18 cellular contexts compared by ENCODE assay signal in the genomic region with DNA sequence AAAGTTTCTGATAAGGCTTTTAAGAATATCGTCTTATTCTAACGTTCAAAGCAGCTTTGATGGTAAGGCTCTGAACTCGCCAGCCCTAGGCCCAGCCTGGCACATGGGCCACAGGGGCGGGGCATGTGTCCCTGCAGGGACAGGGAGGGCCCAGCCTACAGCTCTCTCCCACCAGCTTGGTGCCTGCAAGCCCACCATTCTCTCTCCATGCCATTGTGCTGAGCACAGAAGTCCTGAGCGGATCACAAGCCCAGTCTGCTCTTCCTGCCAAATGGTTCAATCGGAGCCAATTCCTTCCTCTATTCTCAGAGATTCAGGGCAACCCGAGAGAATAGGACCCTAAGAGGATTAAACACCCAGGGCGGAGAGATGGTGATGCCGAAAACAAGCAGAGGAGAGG. TPM values are rescaled to one million over a fixed set of nuclear protein-coding genes. Genes with fewer than 3 reads are reported as not detected.
DNase-seq lines count a peak whose midpoint lies in the region; TF ChIP-seq lines count a peak whose summit lies in the region.
"Had no signal": no experiment of that assay in that cellular context is flagged by ENCODE, and none has a peak within 500 bp of the region (broad histone marks: within the 10 kb centered on the region; RNA-seq: fewer than 3 reads in every experiment).

No MANE protein-coding gene starts in this region.

- H2AFZ ChIP-seq in neuronal stem cell (ENCODE audit: low read length) (peak overlapping the region; percentile 50), H9 (ENCODE audit: low read length) (no peak overlapping the region)
- H2AFZ ChIP-seq: PC-9 had no signal

- H3K4me2 ChIP-seq in neuronal stem cell (ENCODE audit: insufficient read depth, low read length, poor library complexity, severe bottlenecking) (peak overlapping the region; percentile 19), H9 (ENCODE audit: insufficient read depth, insufficient read length, low read length) (no peak overlapping the region)
- H3K4me2 ChIP-seq: A549, PC-9 had no signal

- no peak overlapping the region for H3K9ac ChIP-seq in neuronal stem cell (ENCODE audit: low read depth, low read length, poor library complexity)
- H3K9ac ChIP-seq in H9 (ENCODE audit: extremely low read depth, insufficient read length, low read length), result no peak overlapping the region

- no peaks in the 10 kb centered on the region for H3K79me2 ChIP-seq in H9 (ENCODE audit: insufficient read depth, low read length)

- no peak overlapping the region for H4K5ac ChIP-seq in H9 (ENCODE audit: insufficient read length, low read depth, low read length)

- H3K9me3 Mint-ChIP-seq in H9, result no peaks in the 10 kb centered on the region
- H3K9me3 Mint-ChIP-seq in CD14-positive monocyte, result peaks cover 0 to 2% (median 0%) of the 10 kb centered on the region in 7 donors

- H3K4me3 ChIP-seq in right atrium auricular region (no peak overlapping the region), neuronal stem cell (ENCODE audit: low read length in 2 of 2) (no peak overlapping the region)
- H3K4me3 ChIP-seq: A549, PC-9 had no signal

- H3K36me3 Mint-ChIP-seq in H9 (ENCODE audit: insufficient read depth in 1 of 3, low read depth in 3 of 3), result no peaks in the 10 kb centered on the region; a peak in 1 of 7 replicates
- no peaks in the 10 kb centered on the region for H3K36me3 Mint-ChIP-seq in CD14-positive monocyte
- H3K36me3 Mint-ChIP-seq: activated naive CD8-positive, alpha-beta T cell had no signal

- peak; percentile 76 for DNase-seq in Ammon's horn (ENCODE audit: low spot score)
- DNase-seq in right atrium auricular region (ENCODE audit: low spot score), result no peak
- peak; percentile 65 for DNase-seq in neuronal stem cell (ENCODE audit: low spot score)
- DNase-seq in HEK293T (ENCODE audit: extremely low spot score), result no peak
- no peak for DNase-seq in H9
- DNase-seq in CD14-positive monocyte (ENCODE audit: low spot score), result no peak
- no peak for DNase-seq in ureter (ENCODE audit: low spot score)
- DNase-seq: activated CD8-positive, alpha-beta memory T cell treated with anti-CD3 and anti-CD28 coated beads for 24 hours; DMS 273 treated with DMSO at 0.1 percent for 48 hours; NCI-H1417; NCI-H2171; NCI-H748 treated with DMSO at 0.1 percent for 48 hours; PC-9; stimulated activated CD4-positive, alpha-beta T cell treated with anti-CD3 and anti-CD28 coated beads, Interleukin-4, amount 100 ng/mL, for 24 hours; T-helper 9 cell had no signal

- no peak overlapping the region for H2BK12ac ChIP-seq in neuronal stem cell (ENCODE audit: low read length)
- no peak overlapping the region for H2BK12ac ChIP-seq in H9 (ENCODE audit: insufficient read length, low read depth, low read length)

- peak overlapping the region; percentile 87 for H3K18ac ChIP-seq in neuronal stem cell (ENCODE audit: low read length)
- H3K18ac ChIP-seq in H9 (ENCODE audit: insufficient read length, low read depth, low read length), result no peak overlapping the region

- H3K36me3 ChIP-seq in right atrium auricular region (no peaks in the 10 kb centered on the region), neuronal stem cell (replicated peaks in 1 of 2; ENCODE audit: control insufficient read depth in 2 of 2, insufficient read depth in 2 of 2, low read length in 2 of 2) (no peaks in the 10 kb centered on the region)

- no peak overlapping the region for H3K14ac ChIP-seq in neuronal stem cell (ENCODE audit: low read length)
- H3K14ac ChIP-seq in H9 (ENCODE audit: insufficient read depth, low read length), result no peak overlapping the region

- no peak for TF ChIP-seq CTCF in right atrium auricular region (IDR thresholded peaks at IDR 0.05)
- no peak for TF ChIP-seq CTCF in H9 (conservative IDR thresholded peaks at IDR 0.05)
- TF ChIP-seq CTCF in CD14-positive monocyte (IDR thresholded peaks at IDR 0.05), result no peak

- peaks cover 36 to 38% of the 10 kb centered on the region in 2 experiments for H3K4me1 Mint-ChIP-seq in H9
- H3K4me1 Mint-ChIP-seq in CD14-positive monocyte, result peaks cover 27% of the 10 kb centered on the region

- peaks cover 7% of the 10 kb centered on the region for H3K27me3 Mint-ChIP-seq in H9 (ENCODE audit: low read depth)
- peaks cover 2 to 4% (median 4%) of the 10 kb centered on the region in 3 donors for H3K27me3 Mint-ChIP-seq in CD14-positive monocyte (ENCODE audit: low read depth in 3 of 3)

- intact Hi-C loops in CD14-positive monocyte (cut with micrococcal nuclease), result loop anchor here (5.0 to 10.0 kb wide), 3 partner anchors 37 to 111 kb away; no protein-coding TSS in a partner anchor

- no peak overlapping the region for H3K56ac ChIP-seq in H9 (ENCODE audit: insufficient read length, low read depth, low read length)

- H3K4ac ChIP-seq in neuronal stem cell (ENCODE audit: low read length) (no peak overlapping the region), H9 (ENCODE audit: low read depth, low read length) (no peak overlapping the region)

- H2BK120ac ChIP-seq in neuronal stem cell (ENCODE audit: low read depth, low read length) (no peak overlapping the region), H9 (ENCODE audit: low read depth, low read length, poor library complexity, severe bottlenecking) (no peak overlapping the region)

- H3K23me2 ChIP-seq in H9 (ENCODE audit: insufficient read length, low read depth, low read length, poor library complexity, severe bottlenecking), result no peaks in the 10 kb centered on the region

- peak overlapping the region; percentile 50 for H3K27ac ChIP-seq in cingulate gyrus (ENCODE audit: low read depth, low read length)
- peak overlapping the region; percentile 26 to 57 for H3K27ac ChIP-seq in right atrium auricular region
- H3K27ac ChIP-seq in neuronal stem cell (replicated peaks; ENCODE audit: low read length), result peak overlapping the region; percentile 78
- H3K27ac ChIP-seq in H9 (ENCODE audit: insufficient read length, low read depth, low read length), result no peak overlapping the region
- H3K27ac ChIP-seq: A549, PC-9 had no signal

- H3K79me1 ChIP-seq in neuronal stem cell (ENCODE audit: low read depth, low read length) (no peaks in the 10 kb centered on the region), H9 (ENCODE audit: insufficient read depth, low read depth, low read length, poor library complexity, severe bottlenecking) (no peaks in the 10 kb centered on the region)

- H3K4me3 Mint-ChIP-seq in H9 (no peak overlapping the region), CD14-positive monocyte (no peak overlapping the region)
- H3K4me3 Mint-ChIP-seq: activated naive CD8-positive, alpha-beta T cell had no signal

- H2BK5ac ChIP-seq in neuronal stem cell (ENCODE audit: low read length), result no peak overlapping the region
- no peak overlapping the region for H2BK5ac ChIP-seq in H9 (ENCODE audit: insufficient read length, low read length)

- peaks cover 0 to 18% of the 10 kb centered on the region in 2 donors for H3K4me1 ChIP-seq in right atrium auricular region
- H3K4me1 ChIP-seq in neuronal stem cell (ENCODE audit: control insufficient read depth in 2 of 2, insufficient read depth in 1 of 2, low read depth in 1 of 2, low read length in 2 of 2), result peaks cover 29 to 37% of the 10 kb centered on the region in 2 donors
- H3K4me1 ChIP-seq in H9 (ENCODE audit: insufficient read depth, low read length), result peaks cover 4% of the 10 kb centered on the region; the same call in 1 of the 2 replicates
- H3K4me1 ChIP-seq: A549 had no signal

- H2AK5ac ChIP-seq in neuronal stem cell (ENCODE audit: low read depth, low read length), result no peak overlapping the region
- H2AK5ac ChIP-seq in H9 (ENCODE audit: insufficient read length, low read length), result no peak overlapping the region

- POLR2A ChIA-PET in HEK293T (lab: Yijun Ruan, JAX), result interaction anchor here (0.7 kb wide), 1 partner anchor 31 kb away, joined by 3 read pairs; no protein-coding TSS in a partner anchor

- H3K27me3 ChIP-seq in right atrium auricular region (no peaks in the 10 kb centered on the region), neuronal stem cell (ENCODE audit: control insufficient read depth in 3 of 3, insufficient read depth in 3 of 3, low read depth in 1 of 3, low read length in 3 of 3) (no peaks in the 10 kb centered on the region), H9 (ENCODE audit: insufficient read depth, low read length) (no peaks in the 10 kb centered on the region)

- no peak overlapping the region for H4K91ac ChIP-seq in neuronal stem cell (ENCODE audit: low read depth, low read length, poor library complexity)
- no peak overlapping the region for H4K91ac ChIP-seq in H9 (ENCODE audit: insufficient read length, low read depth, low read length)

- H3K9me3 ChIP-seq in right atrium auricular region (no peaks in the 10 kb centered on the region), neuronal stem cell (replicated peaks in 1 of 2; ENCODE audit: control insufficient read depth in 2 of 2, insufficient read depth in 1 of 2, low read depth in 1 of 2, low read length in 2 of 2) (no peaks in the 10 kb centered on the region), H9 (ENCODE audit: control insufficient read depth, low read depth, low read length) (no peaks in the 10 kb centered on the region)
- H3K9me3 ChIP-seq: A549 had no signal

- H4K20me1 ChIP-seq in H9 (ENCODE audit: control insufficient read depth, insufficient read depth, insufficient read length), result no peaks in the 10 kb centered on the region

- H3K27ac Mint-ChIP-seq in H9 (no peak overlapping the region), CD14-positive monocyte (no peak overlapping the region)
- H3K27ac Mint-ChIP-seq: activated naive CD8-positive, alpha-beta T cell had no signal

- H3K23ac ChIP-seq in neuronal stem cell (ENCODE audit: low read depth, low read length, poor library complexity) (no peak overlapping the region), H9 (ENCODE audit: insufficient read length, low read depth, low read length) (no peak overlapping the region)

- CTCF ChIA-PET in HEK293T (lab: Yijun Ruan, JAX), result no interaction called here

- no peak overlapping the region for H2BK20ac ChIP-seq in H9 (ENCODE audit: low read depth, low read length, poor library complexity, severe bottlenecking)

- H4K8ac ChIP-seq in neuronal stem cell (ENCODE audit: low read depth, low read length) (no peak overlapping the region), H9 (replicated peaks; ENCODE audit: insufficient read length, low read depth, low read length) (no peak overlapping the region)

- H2BK15ac ChIP-seq in neuronal stem cell (ENCODE audit: low read length), result no peak overlapping the region
- no peak overlapping the region for H2BK15ac ChIP-seq in H9 (ENCODE audit: low read depth, low read length)

- no CpG with 5 or more reads among the region's 9 CpGs for WGBS in neuronal stem cell (ENCODE audit: extremely low coverage in 2 of 2, insufficient read length in 2 of 2, insufficient replicate concordance in 1 of 2), 2 donors
- WGBS in H9 (ENCODE audit: extremely low coverage, insufficient read length, low lambda C conversion rate), result no CpG with 5 or more reads among the region's 9 CpGs

- no peak overlapping the region for H3T11ph ChIP-seq in H9 (ENCODE audit: low read length)

TF ChIP-seq in HEK293T, 16 proteins besides CTCF, POLR2A, EP300 and RAD21 (continues in another document):
- no peak for TF ChIP-seq SP1 (IDR thresholded peaks at IDR 0.05)
- no peak for TF ChIP-seq FOXA1 (IDR thresholded peaks at IDR 0.05)
- TF ChIP-seq LEF1 (IDR thresholded peaks at IDR 0.05; ENCODE audit: borderline replicate concordance), result no peak
- TF ChIP-seq FOXK2 (IDR thresholded peaks at IDR 0.05), result no peak

RNA-seq across cellular contexts. Expression of a gene that starts 50.3 kb away (rescaled TPM):
- total RNA-seq in right atrium auricular region (10 to 100 TPM; 53.3 to 73.2 TPM), H9 (2021) (1.2 and 1.8 TPM in 2 replicates), ureter (98.4 TPM)
- polyA plus RNA-seq in neuronal stem cell (2013, experiment 1 of 2), result 1.3 TPM
- 1.3 TPM for polyA plus RNA-seq in neuronal stem cell (2013, experiment 2 of 2)
- polyA plus RNA-seq in CD14-positive monocyte, result 1 to 10 TPM; 1.2 to 4.8 TPM
- total RNA-seq: PC-9 had no signal
- polyA plus RNA-seq: A549 had no signal

Comparison
In these comparisons a context has a peak if more than half of its experiments do, and no peak if none do; other contexts are left out.
1. DNase-seq: peak in Ammon's horn (single experiment) and neuronal stem cell (single experiment); none in right atrium auricular region (single experiment), HEK293T (single experiment), H9 (single experiment), CD14-positive monocyte (single experiment) and ureter (single experiment).
2. RNA of a gene that starts 50.3 kb away (total RNA-seq): 98.4 TPM in ureter (single experiment) and 53.3 to 73.2 TPM in right atrium auricular region; 1.2 to 1.8 TPM in H9; every median in the first group is over 10 times any median in the second.